ENCODE assay signal across 6 cellular contexts in genomic region chr19:12720296-12720695, GRCh38. TPM values are rescaled to one million over a fixed set of nuclear protein-coding genes. Genes with fewer than 3 reads are reported as not detected.
DNase-seq lines count a peak whose midpoint lies in the region; ATAC-seq and TF ChIP-seq lines count a peak whose summit lies in the region.

No MANE protein-coding gene starts in this region.

- no peak for TF ChIP-seq RAD21 in neural cell (conservative IDR thresholded peaks at IDR 0.05)

- peak overlapping the region; percentile 91 for H3K4me3 Mint-ChIP-seq in GM23338

- H4K20me1 ChIP-seq in GM23338 (replicated peaks; ENCODE audit: insufficient read depth) (peaks cover 36% of the 10 kb centered on the region), neural cell (ENCODE audit: insufficient read depth) (no peaks in the 10 kb centered on the region)

- H3K27me3 Mint-ChIP-seq in GM23338 (ENCODE audit: insufficient read depth, low read depth, poor library complexity): peaks cover 27% of the 10 kb centered on the region

- H3K27me3 ChIP-seq in GM23338 (ENCODE audit: insufficient read depth) (no peaks in the 10 kb centered on the region), neural cell (ENCODE audit: insufficient read depth, low read depth, low read length) (no peaks in the 10 kb centered on the region)

- no peak for TF ChIP-seq EP300 in neural cell (conservative IDR thresholded peaks at IDR 0.05; ENCODE audit: poor library complexity, severe bottlenecking)

- peaks cover 55% of the 10 kb centered on the region for H3K36me3 Mint-ChIP-seq in GM23338 (ENCODE audit: low read depth)

- DNase-seq in GM23338 (ENCODE audit: low spot score) (no peak), posterior cingulate gyrus (no peak)
- no peak for DNase-seq in stimulated activated CD4-positive, alpha-beta T cell treated with anti-CD3 and anti-CD28 coated beads, Interleukin-4, amount 100 ng/mL, for 4 hours

- H3K36me3 ChIP-seq in GM23338 (ENCODE audit: insufficient read depth) (peaks cover 23% of the 10 kb centered on the region), neural cell (ENCODE audit: insufficient read depth, low read length) (no peaks in the 10 kb centered on the region)

- H3K9me3 Mint-ChIP-seq in GM23338: peaks cover 4% of the 10 kb centered on the region; the same call in 1 of the 3 replicates

- intact Hi-C loops in posterior cingulate gyrus (cut with DNase I): no loop called here

- no peaks in the 10 kb centered on the region for H3K9me2 ChIP-seq in GM23338 (ENCODE audit: insufficient read depth)
- H3K9me2 ChIP-seq in neural cell (ENCODE audit: insufficient read depth, low read length): no peaks in the 10 kb centered on the region

- ATAC-seq in GM23338: no peak
- ATAC-seq in HG02759 (IDR thresholded peaks at IDR 0.05; ENCODE audit: unreplicated experiment): no peak

- H3K4me1 Mint-ChIP-seq in GM23338: peaks cover 8% of the 10 kb centered on the region

- peak overlapping the region; percentile 100 for H3K4me2 ChIP-seq in GM23338
- no peak overlapping the region for H3K4me2 ChIP-seq in neural cell (ENCODE audit: low read length)

- no peaks in the 10 kb centered on the region for H3K9me3 ChIP-seq in neural cell (ENCODE audit: low read length)

- H3K4me3 ChIP-seq in GM23338 (peak overlapping the region; percentile 80), neural cell (ENCODE audit: low read length) (peak overlapping the region; percentile 85)

- H3K79me2 ChIP-seq in GM23338 (replicated peaks; ENCODE audit: insufficient read depth) (peaks cover 83% of the 10 kb centered on the region), neural cell (replicated peaks; ENCODE audit: insufficient read depth, low read length) (peaks cover 27% of the 10 kb centered on the region)

- H3K27ac ChIP-seq in GM23338 (ENCODE audit: low read depth): peak overlapping the region; percentile 55; the same call in 1 of the 2 replicates
- peak overlapping the region; percentile 80 for H3K27ac ChIP-seq in angular gyrus (ENCODE audit: low read depth, low read length)
- peak overlapping the region; percentile 87 for H3K27ac ChIP-seq in neural cell (ENCODE audit: low read length)

- TF ChIP-seq CTCF in GM23338 (conservative IDR thresholded peaks at IDR 0.05; ENCODE audit: low read depth in 2 of 2): no peak
- no peak for TF ChIP-seq CTCF in neural cell (IDR thresholded peaks at IDR 0.05; ENCODE audit: poor library complexity, severe bottlenecking)

- H3K27ac Mint-ChIP-seq in GM23338: no peak overlapping the region

- H3F3A ChIP-seq in GM23338 (replicated peaks; ENCODE audit: low read depth) (peaks cover 39% of the 10 kb centered on the region), neural cell (ENCODE audit: insufficient read depth, low read length, poor library complexity, severe bottlenecking) (peaks cover 5% of the 10 kb centered on the region)

- peak overlapping the region; percentile 87 for H3K9ac ChIP-seq in neural cell (ENCODE audit: low read length)

- no peak overlapping the region for H2AFZ ChIP-seq in GM23338
- H2AFZ ChIP-seq in neural cell (ENCODE audit: low read depth, low read length): no peak overlapping the region

- H3K4me1 ChIP-seq in GM23338 (ENCODE audit: insufficient read depth): peaks cover 9% of the 10 kb centered on the region; the same call in 1 of the 2 replicates

TF ChIP-seq in GM23338, 12 proteins besides CTCF, POLR2A, EP300 and RAD21 (continues in another document):
- TF ChIP-seq ZNF331 (CRISPR knock-in tag; IDR thresholded peaks at IDR 0.05; ENCODE audit: low read depth) (no peak), CREB1 (CRISPR knock-in tag; IDR thresholded peaks at IDR 0.05; ENCODE audit: low read depth) (no peak), EZH2 (IDR thresholded peaks at IDR 0.05; ENCODE audit: low read depth, unreplicated experiment) (no peak)
- TF ChIP-seq, protein P1, sequence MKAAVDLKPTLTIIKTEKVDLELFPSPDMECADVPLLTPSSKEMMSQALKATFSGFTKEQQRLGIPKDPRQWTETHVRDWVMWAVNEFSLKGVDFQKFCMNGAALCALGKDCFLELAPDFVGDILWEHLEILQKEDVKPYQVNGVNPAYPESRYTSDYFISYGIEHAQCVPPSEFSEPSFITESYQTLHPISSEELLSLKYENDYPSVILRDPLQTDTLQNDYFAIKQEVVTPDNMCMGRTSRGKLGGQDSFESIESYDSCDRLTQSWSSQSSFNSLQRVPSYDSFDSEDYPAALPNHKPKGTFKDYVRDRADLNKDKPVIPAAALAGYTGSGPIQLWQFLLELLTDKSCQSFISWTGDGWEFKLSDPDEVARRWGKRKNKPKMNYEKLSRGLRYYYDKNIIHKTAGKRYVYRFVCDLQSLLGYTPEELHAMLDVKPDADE (IDR thresholded peaks at IDR 0.05): no peak

TF ChIP-seq in neural cell, 6 proteins besides CTCF, POLR2A, EP300 and RAD21:
- no peak for TF ChIP-seq MXI1 (conservative IDR thresholded peaks at IDR 0.05; ENCODE audit: poor library complexity, severe bottlenecking)

RNA-seq across cellular contexts. Expression of gene TNPO2, which starts 3.4 kb away (rescaled TPM):
- 83.0 and 85.9 TPM in 2 replicates for total RNA-seq in GM23338 (2014; rRNA removed; shearing (Covaris generic))
- polyA plus RNA-seq in GM23338 (2016; fragmentation: Nextera tagmentation; extraction: Ambion mirVana): 35.8 and 37.1 TPM in 2 replicates
- 88.0 and 98.6 TPM in 2 replicates for polyA plus RNA-seq in neural cell
- polyA minus RNA-seq in neural cell: 112 TPM in 2 replicates

RNA-seq across cellular contexts. Expression of gene TRIR, which starts 14.2 kb away (rescaled TPM):
- total RNA-seq in GM23338 (2014; rRNA removed; shearing (Covaris generic)): 170 and 171 TPM in 2 replicates
- 254 and 257 TPM in 2 replicates for polyA plus RNA-seq in GM23338 (2016; fragmentation: Nextera tagmentation; extraction: Ambion mirVana)
- polyA plus RNA-seq in neural cell: 405 and 418 TPM in 2 replicates
- 101 TPM in 2 replicates for polyA minus RNA-seq in neural cell

RNA-seq across cellular contexts. Expression of gene GET3, which starts 17.0 kb away (rescaled TPM):
- 75.3 and 109 TPM in 2 replicates for total RNA-seq in GM23338 (2014; rRNA removed; shearing (Covaris generic))
- 89.5 and 90.4 TPM in 2 replicates for polyA plus RNA-seq in GM23338 (2016; fragmentation: Nextera tagmentation; extraction: Ambion mirVana)
- 89.6 and 112 TPM in 2 replicates for polyA plus RNA-seq in neural cell
- 44.6 and 53.8 TPM in 2 replicates for polyA minus RNA-seq in neural cell

RNA-seq across cellular contexts. Expression of gene FBXW9, which starts 23.9 kb away (rescaled TPM):
- total RNA-seq in GM23338 (2014; rRNA removed; shearing (Covaris generic)): 12.3 and 19.4 TPM in 2 replicates
- 6.6 and 8.2 TPM in 2 replicates for polyA plus RNA-seq in GM23338 (2016; fragmentation: Nextera tagmentation; extraction: Ambion mirVana)
- 16.2 and 20.9 TPM in 2 replicates for polyA plus RNA-seq in neural cell
- 7.3 and 9.0 TPM in 2 replicates for polyA minus RNA-seq in neural cell

RNA-seq across cellular contexts. Expression of gene BEST2, which starts 31.3 kb away (rescaled TPM):
- total RNA-seq in GM23338 (2014; rRNA removed; shearing (Covaris generic)): 7.5 and 10.4 TPM in 2 replicates
- polyA plus RNA-seq in GM23338 (2016; fragmentation: Nextera tagmentation; extraction: Ambion mirVana): 1.2 and 1.3 TPM in 2 replicates
- not detected in 2 replicates for polyA plus RNA-seq in neural cell
- not detected in 2 replicates for polyA minus RNA-seq in neural cell
